Comparison of ENCODE assay signal across 17 cellular contexts in the genomic region with DNA sequence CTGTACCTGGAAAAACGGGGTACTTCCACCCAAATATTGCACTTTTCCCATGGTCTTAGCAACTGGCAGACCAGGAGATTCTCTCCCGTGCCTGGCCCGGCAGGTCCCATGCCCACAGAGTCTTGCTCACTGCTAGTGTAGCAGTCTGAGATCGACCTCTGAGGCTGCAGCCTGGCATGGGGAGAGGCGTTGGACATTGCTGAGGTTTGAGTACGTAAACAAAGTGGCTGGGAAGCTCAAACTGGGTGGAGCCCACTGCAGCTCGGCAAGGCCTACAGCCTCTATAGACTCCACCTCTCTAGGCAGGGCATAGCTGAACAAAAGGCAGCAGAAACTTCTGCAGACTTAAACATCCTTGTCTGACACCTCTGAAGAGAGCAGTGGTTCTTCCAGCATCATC. TPM values are rescaled to one million over a fixed set of nuclear protein-coding genes. Genes with fewer than 3 reads are reported as not detected.
A peak's percentile ranks its signal among the peaks of the same experiment; 100 is the strongest.
DNase-seq lines count a peak whose midpoint lies in the region; ATAC-seq and TF ChIP-seq lines count a peak whose summit lies in the region.
"Had no signal": no experiment of that assay in that cellular context is flagged by ENCODE, and none has a peak within 500 bp of the region (broad histone marks: within the 10 kb centered on the region; RNA-seq: fewer than 3 reads in every experiment).

No MANE protein-coding gene starts in this region.

- no peak overlapping the region for H3K27ac Mint-ChIP-seq in activated CD4-positive, alpha-beta T cell treated with anti-CD3 and anti-CD28 coated beads, Interleukin-2, amount 10 ng/mL, durations not matched to agents 24 days and 14 days
- no peak overlapping the region for H3K27ac Mint-ChIP-seq in T-cell
- H3K27ac Mint-ChIP-seq: B cell; CD4-positive, alpha-beta T cell; CD8-positive, alpha-beta T cell had no signal

- H3K4me3 ChIP-seq in PC-9, result no peak overlapping the region; the same call in 1 of the 2 replicates
- H3K4me3 ChIP-seq: A549; BLaER1 treated with 17β-estradiol and CSF1 and Interleukin-3, amounts not matched to agents 10 nM and 100 nM had no signal

- H3K4me1 ChIP-seq in PC-9 (replicated peaks; ENCODE audit: insufficient read depth), result no peaks in the 10 kb centered on the region
- H3K4me1 ChIP-seq: BLaER1 treated with 17β-estradiol and CSF1 and Interleukin-3, amounts not matched to agents 10 nM and 100 nM; Caco-2 had no signal

- no peaks in the 10 kb centered on the region for H3F3A ChIP-seq in PC-9 (ENCODE audit: insufficient read depth, low read depth)

- no peak overlapping the region for H3K27ac ChIP-seq in PC-9
- H3K27ac ChIP-seq: 22Rv1; A549; BLaER1 treated with 17β-estradiol and CSF1 and Interleukin-3, amounts not matched to agents 10 nM and 100 nM; C4-2B had no signal

- peak; percentile 46 for DNase-seq in activated CD4-positive, alpha-beta T cell treated with anti-CD3 and anti-CD28 coated beads, Interleukin-2, amount 10 ng/mL, durations not matched to agents 24 days and 14 days
- DNase-seq in activated CD4-positive, alpha-beta T cell treated with anti-CD3 and anti-CD28 coated beads, Interleukin-2, amount 50 U/mL, for 48 hours, result no peak
- DNase-seq in PC-9 (no peak), T-cell (no peak)
- DNase-seq: AML-193; Caco-2; Calu3; CD4-positive, alpha-beta T cell; CD8-positive, alpha-beta T cell; DMS79 treated with DMSO at 0.1 percent for 48 hours; GF-D8 had no signal

- POLR2A ChIA-PET in PC-9 (lab: Charles Lee; ENCODE audit: unreplicated experiment), result no interaction called here
- POLR2A ChIA-PET in T-cell (lab: Charles Lee), result no interaction called here

- H3K9me3 Mint-ChIP-seq in activated CD4-positive, alpha-beta T cell treated with anti-CD3 and anti-CD28 coated beads, Interleukin-2, amount 10 ng/mL, durations not matched to agents 24 days and 14 days, result peaks cover 9% of the 10 kb centered on the region
- H3K9me3 Mint-ChIP-seq in T-cell, result peaks cover 0 to 2% (median 0%) of the 10 kb centered on the region in 3 donors
- H3K9me3 Mint-ChIP-seq: CD4-positive, alpha-beta T cell; CD8-positive, alpha-beta T cell had no signal

- no peaks in the 10 kb centered on the region for H3K79me2 ChIP-seq in PC-9 (ENCODE audit: low read depth)

- no peak for ATAC-seq in T-cell (replicated peaks in 1 of 4)
- no peak for ATAC-seq in GM19455 (IDR thresholded peaks at IDR 0.05; ENCODE audit: unreplicated experiment)
- ATAC-seq: A549; CD8-positive, alpha-beta T cell had no signal

- 0 out of 2 replicates have a peak overlapping the region, but pooled peaks have one; percentile 29 for H3K4me2 ChIP-seq in PC-9
- H3K4me2 ChIP-seq: A549; BLaER1 treated with 17β-estradiol and CSF1 and Interleukin-3, amounts not matched to agents 10 nM and 100 nM had no signal

- H3K4me1 Mint-ChIP-seq in activated CD4-positive, alpha-beta T cell treated with anti-CD3 and anti-CD28 coated beads, Interleukin-2, amount 10 ng/mL, durations not matched to agents 24 days and 14 days, result no peaks in the 10 kb centered on the region
- H3K4me1 Mint-ChIP-seq in T-cell, result no peaks in the 10 kb centered on the region
- H3K4me1 Mint-ChIP-seq: B cell had no signal

- no peaks in the 10 kb centered on the region for H3K9me2 ChIP-seq in PC-9 (ENCODE audit: insufficient read depth)

- no peak for TF ChIP-seq CTCF in PC-9 (conservative IDR thresholded peaks at IDR 0.05)

- intact Hi-C loops in activated CD4-positive, alpha-beta T cell treated with anti-CD3 and anti-CD28 coated beads, Interleukin-2, amount 10 ng/mL, durations not matched to agents 24 days and 14 days (cut with micrococcal nuclease), result no loop called here
- intact Hi-C loops in PC-9 (cut with micrococcal nuclease; ENCODE audit: unreplicated experiment), result loop anchor here (10.0 kb wide), 1 partner anchor 1995 kb away; the partner anchor contains the start of gene MED7

- peaks cover 63% of the 10 kb centered on the region for H3K27me3 ChIP-seq in PC-9 (ENCODE audit: insufficient read depth, low read depth)
- H3K27me3 ChIP-seq: BLaER1 treated with 17β-estradiol and CSF1 and Interleukin-3, amounts not matched to agents 10 nM and 100 nM had no signal

- H3K27me3 Mint-ChIP-seq in activated CD4-positive, alpha-beta T cell treated with anti-CD3 and anti-CD28 coated beads, Interleukin-2, amount 10 ng/mL, durations not matched to agents 24 days and 14 days, result peaks cover 37% of the 10 kb centered on the region
- H3K27me3 Mint-ChIP-seq in T-cell, result peaks cover 38 to 57% of the 10 kb centered on the region in 2 donors

- no peaks in the 10 kb centered on the region for H3K9me3 ChIP-seq in PC-9 (ENCODE audit: insufficient read depth, low read depth)
- H3K9me3 ChIP-seq: A549, Caco-2 had no signal

- no peaks in the 10 kb centered on the region for H3K36me3 ChIP-seq in PC-9 (ENCODE audit: low read depth)
- H3K36me3 ChIP-seq: BLaER1 treated with 17β-estradiol and CSF1 and Interleukin-3, amounts not matched to agents 10 nM and 100 nM had no signal

- H4K20me1 ChIP-seq in PC-9 (ENCODE audit: insufficient read depth), result no peaks in the 10 kb centered on the region
- H4K20me1 ChIP-seq: BLaER1 treated with 17β-estradiol and CSF1 and Interleukin-3, amounts not matched to agents 10 nM and 100 nM had no signal

- H3K4me3 Mint-ChIP-seq in activated CD4-positive, alpha-beta T cell treated with anti-CD3 and anti-CD28 coated beads, Interleukin-2, amount 10 ng/mL, durations not matched to agents 24 days and 14 days, result no peak overlapping the region
- H3K4me3 Mint-ChIP-seq in T-cell, result no peak overlapping the region
- H3K4me3 Mint-ChIP-seq: B cell; CD4-positive, alpha-beta T cell; CD8-positive, alpha-beta T cell had no signal

- CTCF ChIA-PET in PC-9 (lab: Charles Lee), result no interaction called here
- CTCF ChIA-PET in T-cell (lab: Charles Lee), result no interaction called here

- no peaks in the 10 kb centered on the region for H3K36me3 Mint-ChIP-seq in activated CD4-positive, alpha-beta T cell treated with anti-CD3 and anti-CD28 coated beads, Interleukin-2, amount 10 ng/mL, durations not matched to agents 24 days and 14 days (ENCODE audit: low read depth)
- peaks cover 1% of the 10 kb centered on the region for H3K36me3 Mint-ChIP-seq in T-cell
- H3K36me3 Mint-ChIP-seq: CD8-positive, alpha-beta T cell had no signal

- H2AFZ ChIP-seq in PC-9, result no peak overlapping the region

- BruUV-seq in PC-9 (replicated peaks; lab: Mats Ljungman, UMichigan), result no TSS peak

RNA-seq across cellular contexts. Expression of gene EBF1, which starts 40.1 kb away (rescaled TPM):
- not detected in 2 replicates for total RNA-seq in activated CD4-positive, alpha-beta T cell treated with anti-CD3 and anti-CD28 coated beads, Interleukin-2, amount 10 ng/mL, durations not matched to agents 24 days and 14 days
- not detected in 2 replicates for total RNA-seq in PC-9 (2021)
- 1 to 10 TPM in 3 of 5 donors, under 1 TPM in 2; 0.38 to 4.2 (median 1.4) TPM for total RNA-seq in T-cell
- total RNA-seq: Caco-2, Calu3 had no signal
